Comparison of ENCODE assay signal across 9 cellular contexts in genomic region chr20:8722277-8722928, GRCh38.
DNase-seq lines count a peak whose midpoint lies in the region; TF ChIP-seq lines count a peak whose summit lies in the region.
"Had no signal": no experiment of that assay in that cellular context is flagged by ENCODE, and none has a peak within 500 bp of the region (broad histone marks: within the 10 kb centered on the region; RNA-seq: fewer than 3 reads in every experiment).

No MANE protein-coding gene starts in this region.

- peak; percentile 60 to 96 (median 81) for TF ChIP-seq CTCF in dorsolateral prefrontal cortex (IDR thresholded peaks at IDR 0.05 in 54 of 56, conservative IDR thresholded peaks at IDR 0.05 in 2 of 56; ENCODE audit: low read depth in 1 of 56, partially characterized antibody in 56 of 56)

- POLR2A ChIA-PET in HEK293T (lab: Yijun Ruan, JAX) = interaction anchor here (1.3 kb wide), 1 partner anchor 676 kb away, joined by 3 read pairs; no protein-coding TSS in a partner anchor

- DNase-seq in stimulated activated CD4-positive, alpha-beta T cell treated with anti-CD3 and anti-CD28 coated beads, Interleukin-15, amount 100 ng/mL, for 24 hours = peak; percentile 14
- no peak for DNase-seq in stimulated activated CD4-positive, alpha-beta T cell treated with anti-CD3 and anti-CD28 coated beads, Interleukin-4, amount 100 ng/mL, for 4 hours
- DNase-seq in HEK293T (ENCODE audit: extremely low spot score) (peak; percentile 59), NAMALWA (ENCODE audit: low spot score) (peak; percentile 81), SJCRH30 (peak; percentile 46 to 83), dorsolateral prefrontal cortex (peak in 3 of 10 donors; percentile 27 to 41 (median 34)), medulla oblongata (ENCODE audit: extremely low spot score) (peak; percentile 85), ureter (ENCODE audit: low spot score) (peak; percentile 52)

- H3K27me3 ChIP-seq in SJCRH30 (no peaks in the 10 kb centered on the region), dorsolateral prefrontal cortex (peaks cover 0 to 3% (median 0%) of the 10 kb centered on the region in 45 donors)

- intact Hi-C loops in dorsolateral prefrontal cortex (cut with DNase I) = loop anchor here (2.0 to 5.0 kb wide), 2 partner anchors 590 to 680 kb away; partner anchors contain the start of gene PLCB1 (in 2 of the 2)

- no peak overlapping the region for H3K4me3 ChIP-seq in SJCRH30
- H3K4me3 ChIP-seq in dorsolateral prefrontal cortex = no peak overlapping the region

- CTCF ChIA-PET in HEK293T (lab: Yijun Ruan, JAX) = interaction anchor here (0.6 to 3.5 kb wide), 9 partner anchors 13 to 785 kb away, joined by 3 to 49 read pairs (median 3); no protein-coding TSS in a partner anchor

- no peaks in the 10 kb centered on the region for H3K4me1 ChIP-seq in SJCRH30

- H3K27ac ChIP-seq in SJCRH30 (no peak overlapping the region), dorsolateral prefrontal cortex (no peak overlapping the region)
- H3K27ac ChIP-seq: epithelial cell of prostate had no signal

- H3K9me3 ChIP-seq in SJCRH30 (replicated peaks) = no peaks in the 10 kb centered on the region

- no peaks in the 10 kb centered on the region for H3K36me3 ChIP-seq in SJCRH30

TF ChIP-seq in HEK293T, 16 proteins besides CTCF, POLR2A, EP300 and RAD21:
- TF ChIP-seq ZNF384 (IDR thresholded peaks at IDR 0.05) (no peak), TARDBP (IDR thresholded peaks at IDR 0.05) (no peak), SP1 (IDR thresholded peaks at IDR 0.05) (no peak), BHLHE40 (IDR thresholded peaks at IDR 0.05; ENCODE audit: borderline replicate concordance) (no peak), ELF4 (IDR thresholded peaks at IDR 0.05) (no peak), HDGF (IDR thresholded peaks at IDR 0.05; ENCODE audit: borderline replicate concordance) (no peak), FOXA1 (IDR thresholded peaks at IDR 0.05) (no peak), FOXK2 (IDR thresholded peaks at IDR 0.05) (no peak), L3MBTL2 (conservative IDR thresholded peaks at IDR 0.05) (no peak), CTBP1 (IDR thresholded peaks at IDR 0.05; ENCODE audit: borderline replicate concordance) (no peak), SUZ12 (IDR thresholded peaks at IDR 0.05) (no peak)

Comparison
In these comparisons a context has a peak if more than half of its experiments do, and no peak if none do; other contexts are left out.
1. DNase-seq: peak in stimulated activated CD4-positive, alpha-beta T cell treated with anti-CD3 and anti-CD28 coated beads, Interleukin-15, amount 100 ng/mL, for 24 hours (single experiment), HEK293T (single experiment), NAMALWA (single experiment), SJCRH30 (2 of 2), medulla oblongata (single experiment) and ureter (single experiment); none in stimulated activated CD4-positive, alpha-beta T cell treated with anti-CD3 and anti-CD28 coated beads, Interleukin-4, amount 100 ng/mL, for 4 hours (0 of 2).